Comparison of ENCODE assay signal across 8 cellular contexts in the genomic region with DNA sequence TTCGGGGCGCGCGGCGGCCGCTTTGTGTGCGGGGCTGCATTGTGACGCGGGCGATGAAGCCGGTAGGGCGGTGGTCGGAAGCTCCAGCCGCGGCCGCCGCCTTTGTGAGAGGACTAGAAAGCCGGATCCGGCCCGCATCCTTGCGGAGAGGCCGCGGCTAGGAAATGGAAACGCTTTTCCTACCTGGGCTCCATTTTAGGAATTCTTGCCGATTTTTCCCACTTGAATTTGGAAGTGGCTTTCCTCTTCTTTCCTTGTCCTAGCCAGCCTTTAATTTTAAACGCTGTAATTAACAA. TPM values are rescaled to one million over a fixed set of nuclear protein-coding genes. Genes with fewer than 3 reads are reported as not detected.
DNase-seq lines count a peak whose midpoint lies in the region; ATAC-seq and TF ChIP-seq lines count a peak whose summit lies in the region.

No MANE protein-coding gene starts in this region.

- ATAC-seq in GM23338 (no peak), psoas muscle (no peak)

- H3K9me3 Mint-ChIP-seq in GM23338: no peaks in the 10 kb centered on the region; the same call in 1 of the 3 replicates

- no peaks in the 10 kb centered on the region for H4K20me1 ChIP-seq in GM23338 (replicated peaks; ENCODE audit: insufficient read depth)

- H3K79me2 ChIP-seq in GM23338 (replicated peaks; ENCODE audit: insufficient read depth): peaks cover 22% of the 10 kb centered on the region

- no peaks in the 10 kb centered on the region for H3F3A ChIP-seq in GM23338 (replicated peaks; ENCODE audit: low read depth)

- H3K4me3 Mint-ChIP-seq in GM23338: peak overlapping the region; percentile 92

- no peak overlapping the region for H2AFZ ChIP-seq in GM23338

- H3K27me3 ChIP-seq in GM23338 (ENCODE audit: insufficient read depth) (no peaks in the 10 kb centered on the region), psoas muscle (ENCODE audit: insufficient read depth in 3 of 3, low read length in 2 of 3) (peaks cover 0 to 45% (median 0%) of the 10 kb centered on the region in 3 donors)

- intact Hi-C loops in psoas muscle (cut with DNase I): no loop called here

- peak overlapping the region; percentile 84 for H3K4me2 ChIP-seq in GM23338

- H3K27me3 Mint-ChIP-seq in GM23338 (ENCODE audit: insufficient read depth, low read depth, poor library complexity): peaks cover 14% of the 10 kb centered on the region

- peaks cover 43% of the 10 kb centered on the region for H3K4me1 Mint-ChIP-seq in GM23338

- H3K9me3 ChIP-seq in SK-N-MC (ENCODE audit: low read depth, low read length) (no peaks in the 10 kb centered on the region), psoas muscle (no peaks in the 10 kb centered on the region)

- H3K4me3 ChIP-seq in GM23338: peak overlapping the region; percentile 94
- H3K4me3 ChIP-seq in SK-N-MC: peak overlapping the region; percentile 81
- peak overlapping the region; percentile 90 for H3K4me3 ChIP-seq in fibroblast of villous mesenchyme (ENCODE audit: low read depth, low read length)
- peak overlapping the region; percentile 73 for H3K4me3 ChIP-seq in psoas muscle

- H3K9ac ChIP-seq in SK-N-MC (ENCODE audit: insufficient read length): peak overlapping the region; percentile 71

- H3K4me1 ChIP-seq in GM23338 (ENCODE audit: insufficient read depth) (peaks cover 4% of the 10 kb centered on the region; the same call in 1 of the 2 replicates), psoas muscle (no peaks in the 10 kb centered on the region)

- TF ChIP-seq CTCF in GM23338 (conservative IDR thresholded peaks at IDR 0.05; ENCODE audit: low read depth in 2 of 2) (no peak), fibroblast of villous mesenchyme (IDR thresholded peaks at IDR 0.05; ENCODE audit: insufficient read depth, low read depth, low read length) (no peak), psoas muscle (IDR thresholded peaks at IDR 0.05) (no peak)

- peaks cover 34% of the 10 kb centered on the region for H3K36me3 Mint-ChIP-seq in GM23338 (ENCODE audit: low read depth)

- H3K27ac ChIP-seq in GM23338 (ENCODE audit: low read depth) (peak overlapping the region; percentile 98), SK-N-MC (no peak overlapping the region), psoas muscle (peak overlapping the region; percentile 80)

- H3K27ac Mint-ChIP-seq in GM23338: peak overlapping the region; percentile 99

- WGBS in psoas muscle, 3 donors: 1 to 15% (median 1%) methylated on average over 19 to 26 of the region's 26 CpGs

- no peaks in the 10 kb centered on the region for H3K36me3 ChIP-seq in GM23338 (ENCODE audit: insufficient read depth)
- H3K36me3 ChIP-seq in SK-N-MC (ENCODE audit: insufficient read depth, low read length): no peaks in the 10 kb centered on the region
- no peaks in the 10 kb centered on the region for H3K36me3 ChIP-seq in psoas muscle (ENCODE audit: insufficient read depth in 1 of 2, low read depth in 1 of 2)

- H3K9me2 ChIP-seq in GM23338 (ENCODE audit: insufficient read depth): no peaks in the 10 kb centered on the region

- DNase-seq in GM23338 (ENCODE audit: low spot score) (no peak), SK-N-MC (ENCODE audit: low read depth, low spot score) (no peak), fibroblast of villous mesenchyme (ENCODE audit: low read depth) (no peak), psoas muscle (peak; percentile 37 to 64), COR-L47 (lab: John Stamatoyannopoulos, UW) (no peak), GM19240 (ENCODE audit: insufficient read length, low spot score) (no peak), NCI-H187 treated with DMSO at 0.1 percent for 48 hours (lab: John Stamatoyannopoulos, UW) (no peak), mesenteric fat pad (ENCODE audit: low spot score) (no peak)

TF ChIP-seq in GM23338, 12 proteins besides CTCF, POLR2A, EP300 and RAD21:
- TF ChIP-seq ZNF114 (CRISPR knock-in tag; IDR thresholded peaks at IDR 0.05) (no peak), POLR2AphosphoS5 (IDR thresholded peaks at IDR 0.05; ENCODE audit: low read depth) (no peak)

RNA-seq across cellular contexts. Expression of gene TMSB4X, which starts 0.7 kb away (rescaled TPM):
- total RNA-seq in GM23338 (2014; rRNA removed; shearing (Covaris generic)): 999 and 1,367 TPM in 2 replicates
- polyA plus RNA-seq in GM23338 (2016; fragmentation: Nextera tagmentation; extraction: Ambion mirVana) (6,191 and 6,226 TPM in 2 replicates), psoas muscle (1,000 to 10,000 TPM in 1 of 3 donors, 100 to 1,000 TPM in 2; 534 to 1,148 (median 724) TPM)
- total RNA-seq in fibroblast of villous mesenchyme (7,483 and 8,887 TPM in 2 replicates), psoas muscle (100 to 1,000 TPM; 382 to 731 (median 461) TPM), mesenteric fat pad (3,940 TPM)

Comparison
In these comparisons a context has a peak if more than half of its experiments do, and no peak if none do; other contexts are left out.
1. DNase-seq: peak in psoas muscle (2 of 2); none in GM23338 (single experiment), SK-N-MC (single experiment), fibroblast of villous mesenchyme (single experiment), COR-L47 (single experiment), GM19240 (single experiment), NCI-H187 treated with DMSO at 0.1 percent for 48 hours (single experiment) and mesenteric fat pad (single experiment).
2. Peak in every context shown above with its lines, with median percentiles within 50 percentile points of each other: H3K4me3 ChIP-seq.